12 cellular contexts compared by ENCODE assay signal in genomic region chr7:134298902-134299683, GRCh38.
DNase-seq lines count a peak whose midpoint lies in the region.
"Had no signal": no experiment of that assay in that cellular context is flagged by ENCODE, and none has a peak within 500 bp of the region (broad histone marks: within the 10 kb centered on the region; RNA-seq: fewer than 3 reads in every experiment).

No MANE protein-coding gene starts in this region.

- peak overlapping the region; percentile 70 for H3K27ac ChIP-seq in substantia nigra (ENCODE audit: low read depth, low read length, poor library complexity, severe bottlenecking)
- H3K27ac ChIP-seq: SJSA1 had no signal

- DNase-seq in NCI-H82 (lab: John Stamatoyannopoulos, UW) (peak; percentile 32), NCI-H82 treated with DMSO at 0.1 percent for 48 hours (lab: John Stamatoyannopoulos, UW; ENCODE audit: unreplicated experiment) (no peak), NCI-H345 (lab: John Stamatoyannopoulos, UW) (peak; percentile 69), fibroblast of peridontal ligament (ENCODE audit: extremely low read depth) (peak; percentile 70), substantia nigra (lab: John Stamatoyannopoulos, UW) (peak in 47 of 49 donors; percentile 4 to 89 (median 69)), HK-2 (ENCODE audit: unreplicated experiment) (no peak), NCI-H1417 treated with DMSO at 0.1 percent for 48 hours (lab: John Stamatoyannopoulos, UW) (no peak), NOMO-1 (lab: John Stamatoyannopoulos, UW; ENCODE audit: unreplicated experiment in 2 of 2) (no peak)
- DNase-seq: activated CD8-positive, alpha-beta memory T cell treated with anti-CD3 and anti-CD28 coated beads, Interleukin-2, amount 10 ng/mL, durations not matched to agents 7 days and 5 days; effector memory CD8-positive, alpha-beta T cell; trophoblast cell had no signal

Comparison
In these comparisons a context has a peak if more than half of its experiments do, and no peak if none do; other contexts are left out.
1. DNase-seq: peak in NCI-H82 (single experiment), NCI-H345 (single experiment), fibroblast of peridontal ligament (single experiment) and substantia nigra (47 of 49); none in NCI-H82 treated with DMSO at 0.1 percent for 48 hours (single experiment), HK-2 (single experiment), NCI-H1417 treated with DMSO at 0.1 percent for 48 hours (single experiment) and NOMO-1 (0 of 2).